In genomic region chr9:89463986-89464901, GRCh38 we compare ENCODE assay signal across 8 cellular contexts. TPM values are rescaled to one million over a fixed set of nuclear protein-coding genes. Genes with fewer than 3 reads are reported as not detected.
DNase-seq lines count a peak whose midpoint lies in the region; ATAC-seq and TF ChIP-seq lines count a peak whose summit lies in the region.

No MANE protein-coding gene starts in this region.

- no peaks in the 10 kb centered on the region for H3K4me1 ChIP-seq in RWPE2 (ENCODE audit: insufficient read depth, poor library complexity, severe bottlenecking)

- H3K27ac ChIP-seq in RWPE2 (ENCODE audit: poor library complexity, severe bottlenecking) = no peak overlapping the region

- peak; percentile 48 for ATAC-seq in HG02798 (IDR thresholded peaks at IDR 0.05; ENCODE audit: poor library complexity, unreplicated experiment)
- ATAC-seq in RWPE2 (ENCODE audit: low read depth) = no peak

- TF ChIP-seq CTCF in GM12875 (IDR thresholded peaks at IDR 0.05; ENCODE audit: borderline replicate concordance, insufficient read depth, low read depth, low read length) = no peak
- no peak for TF ChIP-seq CTCF in RWPE2 (IDR thresholded peaks at IDR 0.05; ENCODE audit: poor library complexity, severe bottlenecking)
- TF ChIP-seq CTCF in MCF 10A (IDR thresholded peaks at IDR 0.05; ENCODE audit: unreplicated experiment) = no peak
- TF ChIP-seq CTCF in mesothelial cell of epicardium (IDR thresholded peaks at IDR 0.05; ENCODE audit: unreplicated experiment) = no peak

- H3K4me1 Mint-ChIP-seq in activated naive CD4-positive, alpha-beta T cell treated with anti-CD3 and anti-CD28 coated beads, Interleukin-2, amount 10 ng/mL, durations not matched to agents 7 days and 5 days = peaks cover 98% of the 10 kb centered on the region
- H3K4me1 Mint-ChIP-seq in MCF 10A (ENCODE audit: insufficient read depth, unreplicated experiment) = peaks cover 7% of the 10 kb centered on the region
- no peaks in the 10 kb centered on the region for H3K4me1 Mint-ChIP-seq in mesothelial cell of epicardium

- CTCF ChIA-PET in activated naive CD4-positive, alpha-beta T cell treated with anti-CD3 and anti-CD28 coated beads, Interleukin-2, amount 10 ng/mL, durations not matched to agents 7 days and 5 days (lab: Charles Lee) = interaction anchor here (1.3 to 1.6 kb wide), 6 partner anchors 12 to 84 kb away, joined by 3 to 11 read pairs (median 3); no protein-coding TSS in a partner anchor
- CTCF ChIA-PET in MCF 10A (lab: Yijun Ruan, JAX) = no interaction called here

- no peaks in the 10 kb centered on the region for H3K27me3 Mint-ChIP-seq in activated naive CD4-positive, alpha-beta T cell treated with anti-CD3 and anti-CD28 coated beads, Interleukin-2, amount 10 ng/mL, durations not matched to agents 7 days and 5 days
- H3K27me3 Mint-ChIP-seq in MCF 10A (ENCODE audit: insufficient read depth, unreplicated experiment) (no peaks in the 10 kb centered on the region), mesothelial cell of epicardium (ENCODE audit: low read depth) (no peaks in the 10 kb centered on the region)

- no TSS peak for BruUV-seq in MCF 10A (replicated peaks; lab: Mats Ljungman, UMichigan)

- H3K9me3 Mint-ChIP-seq in activated naive CD4-positive, alpha-beta T cell treated with anti-CD3 and anti-CD28 coated beads, Interleukin-2, amount 10 ng/mL, durations not matched to agents 7 days and 5 days = no peaks in the 10 kb centered on the region
- H3K9me3 Mint-ChIP-seq in MCF 10A (ENCODE audit: unreplicated experiment) = no peaks in the 10 kb centered on the region
- no peaks in the 10 kb centered on the region for H3K9me3 Mint-ChIP-seq in mesothelial cell of epicardium

- peaks cover 78% of the 10 kb centered on the region for H3K36me3 Mint-ChIP-seq in activated naive CD4-positive, alpha-beta T cell treated with anti-CD3 and anti-CD28 coated beads, Interleukin-2, amount 10 ng/mL, durations not matched to agents 7 days and 5 days
- H3K36me3 Mint-ChIP-seq in MCF 10A (ENCODE audit: insufficient read depth, unreplicated experiment) (no peaks in the 10 kb centered on the region), mesothelial cell of epicardium (no peaks in the 10 kb centered on the region)

- DNase-seq in RWPE2 (ENCODE audit: low spot score) (peak; percentile 36), MCF 10A (ENCODE audit: unreplicated experiment) (no peak), DMS153 (lab: John Stamatoyannopoulos, UW) (no peak), mesothelial cell of epicardium (ENCODE audit: low spot score in 2 of 2, unreplicated experiment in 2 of 2) (no peak)
- peak; percentile 91 for DNase-seq in activated naive CD4-positive, alpha-beta T cell treated with anti-CD3 and anti-CD28 coated beads, Interleukin-2, amount 10 ng/mL, durations not matched to agents 7 days and 5 days
- peak; percentile 72 to 87 (median 79) for DNase-seq in stimulated activated CD4-positive, alpha-beta T cell treated with anti-CD3 and anti-CD28 coated beads, Interleukin-12 subunit alpha, Interleukin-12 subunit beta, amount 100 ng/mL, for 48 hours (ENCODE audit: low read depth in 2 of 3, low spot score in 1 of 3)

- H3K4me3 ChIP-seq in GM12875 (ENCODE audit: low read depth, low read length) = peak overlapping the region; percentile 46
- H3K4me3 ChIP-seq in RWPE2 (ENCODE audit: severe bottlenecking) = no peak overlapping the region

- peak overlapping the region; percentile 69 for H3K4me3 Mint-ChIP-seq in activated naive CD4-positive, alpha-beta T cell treated with anti-CD3 and anti-CD28 coated beads, Interleukin-2, amount 10 ng/mL, durations not matched to agents 7 days and 5 days
- H3K4me3 Mint-ChIP-seq in MCF 10A (ENCODE audit: unreplicated experiment) (no peak overlapping the region), mesothelial cell of epicardium (no peak overlapping the region)

- H3K27ac Mint-ChIP-seq in activated naive CD4-positive, alpha-beta T cell treated with anti-CD3 and anti-CD28 coated beads, Interleukin-2, amount 10 ng/mL, durations not matched to agents 7 days and 5 days = peak overlapping the region; percentile 83
- H3K27ac Mint-ChIP-seq in MCF 10A (ENCODE audit: low read depth, unreplicated experiment) (no peak overlapping the region), mesothelial cell of epicardium (no peak overlapping the region)

- intact Hi-C loops in MCF 10A (cut with micrococcal nuclease) = no loop called here

- no peaks in the 10 kb centered on the region for H3K9me3 ChIP-seq in RWPE2 (ENCODE audit: severe bottlenecking)

- H3K36me3 ChIP-seq in RWPE2 (ENCODE audit: low read depth) = no peaks in the 10 kb centered on the region

- no peaks in the 10 kb centered on the region for H3K27me3 ChIP-seq in RWPE2 (ENCODE audit: insufficient read depth, poor library complexity, severe bottlenecking)

- POLR2A ChIA-PET in MCF 10A (lab: Yijun Ruan, JAX) = no interaction called here

RNA-seq across cellular contexts. Expression of gene SEMA4D, which starts 33.7 kb away (rescaled TPM):
- total RNA-seq in MCF 10A (2022) = 4.2 and 7.4 TPM in 2 replicates
- 41.8 to 44.7 TPM (median 42.7 TPM) in 3 replicates for total RNA-seq in mesothelial cell of epicardium

Comparison
In these comparisons a context has a peak if more than half of its experiments do, and no peak if none do; other contexts are left out.
1. DNase-seq: peak in RWPE2 (single experiment), activated naive CD4-positive, alpha-beta T cell treated with anti-CD3 and anti-CD28 coated beads, Interleukin-2, amount 10 ng/mL, durations not matched to agents 7 days and 5 days (single experiment) and stimulated activated CD4-positive, alpha-beta T cell treated with anti-CD3 and anti-CD28 coated beads, Interleukin-12 subunit alpha, Interleukin-12 subunit beta, amount 100 ng/mL, for 48 hours (3 of 3); none in MCF 10A (single experiment), DMS153 (single experiment) and mesothelial cell of epicardium (0 of 2).